28 cellular contexts compared by ENCODE assay signal in the genomic region with DNA sequence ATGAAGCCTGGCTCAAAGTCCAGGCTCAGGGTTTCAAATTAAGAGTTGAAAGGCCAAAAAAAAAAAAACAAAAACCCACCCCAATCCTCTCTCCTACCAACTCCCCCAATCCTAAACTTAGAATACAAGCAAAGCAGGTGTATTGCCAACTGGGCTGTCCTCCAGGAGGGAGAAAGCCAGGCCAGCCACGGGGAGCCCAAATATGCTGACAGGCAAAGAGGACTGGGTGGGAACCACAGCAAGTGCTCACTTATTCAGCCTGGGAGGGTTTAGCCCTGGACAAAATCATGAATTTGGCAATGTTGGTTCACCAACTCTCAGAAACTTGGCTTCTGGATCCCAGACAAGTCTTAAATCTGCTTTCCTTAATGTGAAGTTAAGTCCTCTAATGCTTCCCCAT. TPM values are rescaled to one million over a fixed set of nuclear protein-coding genes. Genes with fewer than 3 reads are reported as not detected.
"Had no signal": no experiment of that assay in that cellular context is flagged by ENCODE, and none has a peak within 500 bp of the region (broad histone marks: within the 10 kb centered on the region; RNA-seq: fewer than 3 reads in every experiment).

No MANE protein-coding gene starts in this region.

- H3K27me3 ChIP-seq: MG63 had no signal

- H3K36me3 ChIP-seq: MG63 had no signal

- H3K4me1 Mint-ChIP-seq: activated B cell treated with CpG ODN at 0.5 μM for 24 hours; activated naive CD4-positive, alpha-beta T cell treated with anti-CD3 and anti-CD28 coated beads, Interleukin-2, amount 50 U/mL, for 24 hours had no signal

- H3K9ac ChIP-seq: KMS-11 had no signal

- DNase-seq: activated B cell treated with CpG ODN at 0.5 μM for 24 hours; activated CD4-positive, alpha-beta T cell treated with anti-CD3 and anti-CD28 coated beads for 1 hour; activated CD4-positive, alpha-beta T cell treated with anti-CD3 and anti-CD28 coated beads, Interleukin-2, amount 10 ng/mL, durations not matched to agents 24 days and 14 days; activated CD4-positive, alpha-beta T cell treated with anti-CD3 and anti-CD28 coated beads, Interleukin-2, amount 50 U/mL, for 48 hours; activated CD8-positive, alpha-beta memory T cell treated with anti-CD3 and anti-CD28 coated beads, Interleukin-2, amount 10 ng/mL, durations not matched to agents 7 days and 5 days; activated effector memory CD4-positive, alpha-beta T cell treated with Interleukin-2 at 50 U/mL for 16 hours; activated naive CD4-positive, alpha-beta T cell; activated T-cell treated with anti-CD3 and anti-CD28 coated beads, Interleukin-2, amount 50 U/mL, for 24 hours; MG63; MV-4-11; NCI-H1092 treated with DMSO at 0.1 percent for 48 hours; NCI-H1417 treated with DMSO at 0.1 percent for 48 hours; NCI-H1694; NCI-H2029; NCI-H345; NCI-H510A; NCI-H526 treated with DMSO at 0.1 percent for 48 hours; PC-3; T-cell; T-helper 2 cell; T1000 had no signal

- H3K36me3 Mint-ChIP-seq: activated CD8-positive, alpha-beta memory T cell treated with anti-CD3 and anti-CD28 coated beads, Interleukin-2, amount 10 ng/mL, durations not matched to agents 7 days and 5 days; activated naive CD4-positive, alpha-beta T cell treated with anti-CD3 and anti-CD28 coated beads, Interleukin-2, amount 50 U/mL, for 24 hours; T-cell had no signal

- H3K9me3 ChIP-seq: MG63 had no signal

- H3K9me3 Mint-ChIP-seq: activated B cell treated with CpG ODN at 0.5 μM for 24 hours; activated CD4-positive, alpha-beta T cell treated with anti-CD3 and anti-CD28 coated beads, Interleukin-2, amount 10 ng/mL, durations not matched to agents 24 days and 14 days; activated naive CD4-positive, alpha-beta T cell treated with anti-CD3 and anti-CD28 coated beads, Interleukin-2, amount 50 U/mL, for 24 hours; activated T-cell treated with anti-CD3 and anti-CD28 coated beads, Interleukin-2, amount 50 U/mL, for 24 hours; activated T-helper 1 cell treated with anti-CD3 and anti-CD28 coated beads, Interleukin-12 subunit alpha, Interleukin-12 subunit beta, Interleukin-2, Interleukin-4 antibody, amounts not matched to agents 30 ng/mL and 10 ng/mL and 1 ng/mL, durations not matched to agents 14 hours and 24 hours and 36 hours; central memory CD8-positive, alpha-beta T cell; T-cell had no signal

- H3K4me3 ChIP-seq: MG63, SK-N-MC had no signal

- H3K27ac Mint-ChIP-seq: activated B cell treated with CpG ODN at 0.5 μM for 24 hours; activated CD4-positive, alpha-beta T cell treated with anti-CD3 and anti-CD28 coated beads, Interleukin-2, amount 10 ng/mL, durations not matched to agents 24 days and 14 days; activated CD8-positive, alpha-beta memory T cell treated with anti-CD3 and anti-CD28 coated beads, Interleukin-2, amount 10 ng/mL, durations not matched to agents 7 days and 5 days; activated naive CD4-positive, alpha-beta T cell treated with anti-CD3 and anti-CD28 coated beads, Interleukin-2, amount 50 U/mL, for 24 hours; activated T-cell treated with anti-CD3 and anti-CD28 coated beads, Interleukin-2, amount 50 U/mL, for 24 hours; activated T-helper 1 cell treated with anti-CD3 and anti-CD28 coated beads, Interleukin-12 subunit alpha, Interleukin-12 subunit beta, Interleukin-2, Interleukin-4 antibody, amounts not matched to agents 30 ng/mL and 10 ng/mL and 1 ng/mL, durations not matched to agents 14 hours and 24 hours and 36 hours; T-cell had no signal

- ATAC-seq: activated CD8-positive, alpha-beta memory T cell treated with anti-CD3 and anti-CD28 coated beads, Interleukin-2, amount 10 ng/mL, durations not matched to agents 7 days and 5 days; PC-3; T-cell had no signal

- H3K27me3 Mint-ChIP-seq: activated B cell treated with CpG ODN at 0.5 μM for 24 hours; activated CD4-positive, alpha-beta T cell treated with anti-CD3 and anti-CD28 coated beads, Interleukin-2, amount 10 ng/mL, durations not matched to agents 24 days and 14 days; activated CD8-positive, alpha-beta memory T cell treated with anti-CD3 and anti-CD28 coated beads, Interleukin-2, amount 10 ng/mL, durations not matched to agents 7 days and 5 days; activated naive CD4-positive, alpha-beta T cell treated with anti-CD3 and anti-CD28 coated beads, Interleukin-2, amount 50 U/mL, for 24 hours; activated T-cell treated with anti-CD3 and anti-CD28 coated beads, Interleukin-2, amount 50 U/mL, for 24 hours; central memory CD8-positive, alpha-beta T cell; T-cell had no signal

- H3K4me3 Mint-ChIP-seq: activated B cell treated with CpG ODN at 0.5 μM for 24 hours; activated CD4-positive, alpha-beta T cell treated with anti-CD3 and anti-CD28 coated beads, Interleukin-2, amount 10 ng/mL, durations not matched to agents 24 days and 14 days; activated CD8-positive, alpha-beta memory T cell treated with anti-CD3 and anti-CD28 coated beads, Interleukin-2, amount 10 ng/mL, durations not matched to agents 7 days and 5 days; activated naive CD4-positive, alpha-beta T cell treated with anti-CD3 and anti-CD28 coated beads, Interleukin-2, amount 50 U/mL, for 24 hours; activated T-cell treated with anti-CD3 and anti-CD28 coated beads, Interleukin-2, amount 50 U/mL, for 24 hours; activated T-helper 1 cell treated with anti-CD3 and anti-CD28 coated beads, Interleukin-12 subunit alpha, Interleukin-12 subunit beta, Interleukin-2, Interleukin-4 antibody, amounts not matched to agents 30 ng/mL and 10 ng/mL and 1 ng/mL, durations not matched to agents 14 hours and 24 hours and 36 hours; central memory CD8-positive, alpha-beta T cell; T-cell had no signal

- H3K27ac ChIP-seq: KMS-11, SK-N-MC had no signal

RNA-seq across cellular contexts. Expression of a gene that starts 36.5 kb away (rescaled TPM):
- total RNA-seq: activated B cell treated with CpG ODN at 0.5 μM for 24 hours; activated CD4-positive, alpha-beta T cell treated with anti-CD3 and anti-CD28 coated beads, Interleukin-2, amount 10 ng/mL, durations not matched to agents 24 days and 14 days; activated CD8-positive, alpha-beta memory T cell treated with anti-CD3 and anti-CD28 coated beads, Interleukin-2, amount 10 ng/mL, durations not matched to agents 7 days and 5 days; activated T-helper 1 cell treated with anti-CD3 and anti-CD28 coated beads, Interleukin-12 subunit alpha, Interleukin-12 subunit beta, Interleukin-2, Interleukin-4 antibody, amounts not matched to agents 30 ng/mL and 10 ng/mL and 1 ng/mL, durations not matched to agents 14 hours and 24 hours and 36 hours; aorta; bronchial epithelial cell; T-cell had no signal

RNA-seq across cellular contexts. Expression of a gene that starts 45.0 kb away (rescaled TPM):
- total RNA-seq: activated B cell treated with CpG ODN at 0.5 μM for 24 hours; activated CD4-positive, alpha-beta T cell treated with anti-CD3 and anti-CD28 coated beads, Interleukin-2, amount 10 ng/mL, durations not matched to agents 24 days and 14 days; activated CD8-positive, alpha-beta memory T cell treated with anti-CD3 and anti-CD28 coated beads, Interleukin-2, amount 10 ng/mL, durations not matched to agents 7 days and 5 days; activated T-helper 1 cell treated with anti-CD3 and anti-CD28 coated beads, Interleukin-12 subunit alpha, Interleukin-12 subunit beta, Interleukin-2, Interleukin-4 antibody, amounts not matched to agents 30 ng/mL and 10 ng/mL and 1 ng/mL, durations not matched to agents 14 hours and 24 hours and 36 hours; aorta; bronchial epithelial cell; PC-3; T-cell had no signal
- polyA plus RNA-seq: aorta had no signal

RNA-seq across cellular contexts. Expression of a gene that starts 58.2 kb away (rescaled TPM):
- total RNA-seq: activated B cell treated with CpG ODN at 0.5 μM for 24 hours; activated CD4-positive, alpha-beta T cell treated with anti-CD3 and anti-CD28 coated beads, Interleukin-2, amount 10 ng/mL, durations not matched to agents 24 days and 14 days; activated CD8-positive, alpha-beta memory T cell treated with anti-CD3 and anti-CD28 coated beads, Interleukin-2, amount 10 ng/mL, durations not matched to agents 7 days and 5 days; activated T-helper 1 cell treated with anti-CD3 and anti-CD28 coated beads, Interleukin-12 subunit alpha, Interleukin-12 subunit beta, Interleukin-2, Interleukin-4 antibody, amounts not matched to agents 30 ng/mL and 10 ng/mL and 1 ng/mL, durations not matched to agents 14 hours and 24 hours and 36 hours; aorta; bronchial epithelial cell; PC-3; T-cell had no signal
